In the genomic region with DNA sequence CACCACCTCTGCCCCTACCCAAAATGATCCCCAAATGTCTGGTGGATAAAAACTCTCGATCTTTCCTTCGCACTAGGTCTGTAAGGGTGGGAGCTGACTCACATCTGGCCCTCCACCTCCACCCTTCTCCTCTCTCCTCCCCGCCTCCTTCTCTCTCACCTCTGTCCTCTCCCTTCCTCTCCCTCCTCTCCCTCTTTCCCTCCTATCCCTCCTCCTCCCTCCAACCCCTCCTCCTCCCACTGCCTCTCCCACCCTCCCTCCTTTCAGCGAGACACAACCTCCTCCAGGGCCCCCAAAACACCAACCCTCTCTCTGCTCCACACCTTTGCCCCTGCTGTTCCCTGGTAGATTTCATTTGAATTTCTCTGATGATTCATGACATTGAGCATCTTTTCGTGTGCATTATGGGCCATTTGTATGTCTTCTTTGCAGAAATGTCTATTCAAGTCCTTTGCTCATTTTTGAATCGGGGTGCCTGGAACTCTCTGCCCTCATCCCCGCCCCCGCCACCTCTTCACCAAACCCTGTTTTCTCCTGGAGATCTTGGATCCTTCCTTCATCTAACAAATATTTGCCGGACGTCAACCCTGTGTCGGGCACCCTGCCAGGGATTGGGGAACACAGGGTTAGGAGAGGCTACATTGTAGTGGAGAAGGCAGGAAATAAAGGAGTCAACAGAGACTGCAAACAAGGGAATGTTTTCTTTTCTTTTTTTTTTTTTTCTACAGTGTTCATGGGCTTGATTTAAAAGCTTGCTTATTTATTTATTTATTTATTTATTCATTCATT, we compare ENCODE assay signal across 1 cellular context.
TF ChIP-seq lines count a peak whose summit lies in the region.

No MANE protein-coding gene starts in this region.

TF ChIP-seq in HEK293, 187 proteins besides CTCF, POLR2A, EP300 and RAD21 (continued from another document):
- TF ChIP-seq, protein P1, sequence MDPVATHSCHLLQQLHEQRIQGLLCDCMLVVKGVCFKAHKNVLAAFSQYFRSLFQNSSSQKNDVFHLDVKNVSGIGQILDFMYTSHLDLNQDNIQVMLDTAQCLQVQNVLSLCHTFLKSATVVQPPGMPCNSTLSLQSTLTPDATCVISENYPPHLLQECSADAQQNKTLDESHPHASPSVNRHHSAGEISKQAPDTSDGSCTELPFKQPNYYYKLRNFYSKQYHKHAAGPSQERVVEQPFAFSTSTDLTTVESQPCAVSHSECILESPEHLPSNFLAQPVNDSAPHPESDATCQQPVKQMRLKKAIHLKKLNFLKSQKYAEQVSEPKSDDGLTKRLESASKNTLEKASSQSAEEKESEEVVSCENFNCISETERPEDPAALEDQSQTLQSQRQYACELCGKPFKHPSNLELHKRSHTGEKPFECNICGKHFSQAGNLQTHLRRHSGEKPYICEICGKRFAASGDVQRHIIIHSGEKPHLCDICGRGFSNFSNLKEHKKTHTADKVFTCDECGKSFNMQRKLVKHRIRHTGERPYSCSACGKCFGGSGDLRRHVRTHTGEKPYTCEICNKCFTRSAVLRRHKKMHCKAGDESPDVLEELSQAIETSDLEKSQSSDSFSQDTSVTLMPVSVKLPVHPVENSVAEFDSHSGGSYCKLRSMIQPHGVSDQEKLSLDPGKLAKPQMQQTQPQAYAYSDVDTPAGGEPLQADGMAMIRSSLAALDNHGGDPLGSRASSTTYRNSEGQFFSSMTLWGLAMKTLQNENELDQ (tag by site-specific recombination; IDR thresholded peaks at IDR 0.05; ENCODE audit: low read depth) = no peak
- 0 out of 2 replicates have a peak, but pooled peaks have one; percentile 63 for TF ChIP-seq ZNF366 (tag by site-specific recombination; conservative IDR thresholded peaks at IDR 0.05)
- TF ChIP-seq, protein P2, sequence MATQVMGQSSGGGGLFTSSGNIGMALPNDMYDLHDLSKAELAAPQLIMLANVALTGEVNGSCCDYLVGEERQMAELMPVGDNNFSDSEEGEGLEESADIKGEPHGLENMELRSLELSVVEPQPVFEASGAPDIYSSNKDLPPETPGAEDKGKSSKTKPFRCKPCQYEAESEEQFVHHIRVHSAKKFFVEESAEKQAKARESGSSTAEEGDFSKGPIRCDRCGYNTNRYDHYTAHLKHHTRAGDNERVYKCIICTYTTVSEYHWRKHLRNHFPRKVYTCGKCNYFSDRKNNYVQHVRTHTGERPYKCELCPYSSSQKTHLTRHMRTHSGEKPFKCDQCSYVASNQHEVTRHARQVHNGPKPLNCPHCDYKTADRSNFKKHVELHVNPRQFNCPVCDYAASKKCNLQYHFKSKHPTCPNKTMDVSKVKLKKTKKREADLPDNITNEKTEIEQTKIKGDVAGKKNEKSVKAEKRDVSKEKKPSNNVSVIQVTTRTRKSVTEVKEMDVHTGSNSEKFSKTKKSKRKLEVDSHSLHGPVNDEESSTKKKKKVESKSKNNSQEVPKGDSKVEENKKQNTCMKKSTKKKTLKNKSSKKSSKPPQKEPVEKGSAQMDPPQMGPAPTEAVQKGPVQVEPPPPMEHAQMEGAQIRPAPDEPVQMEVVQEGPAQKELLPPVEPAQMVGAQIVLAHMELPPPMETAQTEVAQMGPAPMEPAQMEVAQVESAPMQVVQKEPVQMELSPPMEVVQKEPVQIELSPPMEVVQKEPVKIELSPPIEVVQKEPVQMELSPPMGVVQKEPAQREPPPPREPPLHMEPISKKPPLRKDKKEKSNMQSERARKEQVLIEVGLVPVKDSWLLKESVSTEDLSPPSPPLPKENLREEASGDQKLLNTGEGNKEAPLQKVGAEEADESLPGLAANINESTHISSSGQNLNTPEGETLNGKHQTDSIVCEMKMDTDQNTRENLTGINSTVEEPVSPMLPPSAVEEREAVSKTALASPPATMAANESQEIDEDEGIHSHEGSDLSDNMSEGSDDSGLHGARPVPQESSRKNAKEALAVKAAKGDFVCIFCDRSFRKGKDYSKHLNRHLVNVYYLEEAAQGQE (tag by site-specific recombination; IDR thresholded peaks at IDR 0.05) = no peak
- peak; percentile 91 for TF ChIP-seq ZFHX2 (tag by site-specific recombination; conservative IDR thresholded peaks at IDR 0.05)
- TF ChIP-seq, protein P3, sequence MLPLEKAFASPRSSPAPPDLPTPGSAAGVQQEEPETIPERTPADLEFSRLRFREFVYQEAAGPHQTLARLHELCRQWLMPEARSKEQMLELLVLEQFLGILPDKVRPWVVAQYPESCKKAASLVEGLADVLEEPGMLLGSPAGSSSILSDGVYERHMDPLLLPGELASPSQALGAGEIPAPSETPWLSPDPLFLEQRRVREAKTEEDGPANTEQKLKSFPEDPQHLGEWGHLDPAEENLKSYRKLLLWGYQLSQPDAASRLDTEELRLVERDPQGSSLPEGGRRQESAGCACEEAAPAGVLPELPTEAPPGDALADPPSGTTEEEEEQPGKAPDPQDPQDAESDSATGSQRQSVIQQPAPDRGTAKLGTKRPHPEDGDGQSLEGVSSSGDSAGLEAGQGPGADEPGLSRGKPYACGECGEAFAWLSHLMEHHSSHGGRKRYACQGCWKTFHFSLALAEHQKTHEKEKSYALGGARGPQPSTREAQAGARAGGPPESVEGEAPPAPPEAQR (tag by site-specific recombination; IDR thresholded peaks at IDR 0.05) = 0 out of 2 replicates have a peak, but pooled peaks have one; percentile 50
- 0 out of 2 replicates have a peak, but pooled peaks have one; percentile 0 for TF ChIP-seq OSR2 (tag by site-specific recombination; IDR thresholded peaks at IDR 0.05)
- peak; percentile 69; the same call in 1 of the 2 replicates for TF ChIP-seq ZNF791 (tag by site-specific recombination; IDR thresholded peaks at IDR 0.05)
- peak; percentile 40; the same call in 1 of the 2 replicates for TF ChIP-seq SP7 (tag by site-specific recombination; IDR thresholded peaks at IDR 0.05)
- TF ChIP-seq SCRT2 (tag by site-specific recombination; IDR thresholded peaks at IDR 0.05) = no peak
- peak; percentile 17 for TF ChIP-seq ZBTB20 (tag by site-specific recombination; IDR thresholded peaks at IDR 0.05)
- TF ChIP-seq ZNF2 (tag by site-specific recombination; IDR thresholded peaks at IDR 0.05) = no peak
- TF ChIP-seq, protein P4, sequence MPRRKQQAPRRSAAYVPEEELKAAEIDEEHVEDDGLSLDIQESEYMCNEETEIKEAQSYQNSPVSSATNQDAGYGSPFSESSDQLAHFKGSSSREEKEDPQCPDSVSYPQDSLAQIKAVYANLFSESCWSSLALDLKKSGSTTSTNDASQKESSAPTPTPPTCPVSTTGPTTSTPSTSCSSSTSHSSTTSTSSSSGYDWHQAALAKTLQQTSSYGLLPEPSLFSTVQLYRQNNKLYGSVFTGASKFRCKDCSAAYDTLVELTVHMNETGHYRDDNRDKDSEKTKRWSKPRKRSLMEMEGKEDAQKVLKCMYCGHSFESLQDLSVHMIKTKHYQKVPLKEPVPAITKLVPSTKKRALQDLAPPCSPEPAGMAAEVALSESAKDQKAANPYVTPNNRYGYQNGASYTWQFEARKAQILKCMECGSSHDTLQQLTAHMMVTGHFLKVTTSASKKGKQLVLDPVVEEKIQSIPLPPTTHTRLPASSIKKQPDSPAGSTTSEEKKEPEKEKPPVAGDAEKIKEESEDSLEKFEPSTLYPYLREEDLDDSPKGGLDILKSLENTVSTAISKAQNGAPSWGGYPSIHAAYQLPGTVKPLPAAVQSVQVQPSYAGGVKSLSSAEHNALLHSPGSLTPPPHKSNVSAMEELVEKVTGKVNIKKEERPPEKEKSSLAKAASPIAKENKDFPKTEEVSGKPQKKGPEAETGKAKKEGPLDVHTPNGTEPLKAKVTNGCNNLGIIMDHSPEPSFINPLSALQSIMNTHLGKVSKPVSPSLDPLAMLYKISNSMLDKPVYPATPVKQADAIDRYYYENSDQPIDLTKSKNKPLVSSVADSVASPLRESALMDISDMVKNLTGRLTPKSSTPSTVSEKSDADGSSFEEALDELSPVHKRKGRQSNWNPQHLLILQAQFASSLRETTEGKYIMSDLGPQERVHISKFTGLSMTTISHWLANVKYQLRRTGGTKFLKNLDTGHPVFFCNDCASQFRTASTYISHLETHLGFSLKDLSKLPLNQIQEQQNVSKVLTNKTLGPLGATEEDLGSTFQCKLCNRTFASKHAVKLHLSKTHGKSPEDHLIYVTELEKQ (tag by site-specific recombination; IDR thresholded peaks at IDR 0.05; ENCODE audit: borderline replicate concordance) = no peak
- TF ChIP-seq HOXD13 (CRISPR knock-in tag; IDR thresholded peaks at IDR 0.05; ENCODE audit: borderline replicate concordance) = no peak
- TF ChIP-seq WT1 (tag by site-specific recombination; IDR thresholded peaks at IDR 0.05) = peak; percentile 75; the same call in 1 of the 2 replicates
- TF ChIP-seq ZNF121 (tag by site-specific recombination; IDR thresholded peaks at IDR 0.05) = no peak
- TF ChIP-seq ZNF521 (tag by site-specific recombination; IDR thresholded peaks at IDR 0.05) = no peak
- peak; percentile 60 for TF ChIP-seq SP3 (tag by site-specific recombination; IDR thresholded peaks at IDR 0.05)
- no peak for TF ChIP-seq ZNF175 (tag by site-specific recombination; IDR thresholded peaks at IDR 0.05)
- TF ChIP-seq, protein P5, sequence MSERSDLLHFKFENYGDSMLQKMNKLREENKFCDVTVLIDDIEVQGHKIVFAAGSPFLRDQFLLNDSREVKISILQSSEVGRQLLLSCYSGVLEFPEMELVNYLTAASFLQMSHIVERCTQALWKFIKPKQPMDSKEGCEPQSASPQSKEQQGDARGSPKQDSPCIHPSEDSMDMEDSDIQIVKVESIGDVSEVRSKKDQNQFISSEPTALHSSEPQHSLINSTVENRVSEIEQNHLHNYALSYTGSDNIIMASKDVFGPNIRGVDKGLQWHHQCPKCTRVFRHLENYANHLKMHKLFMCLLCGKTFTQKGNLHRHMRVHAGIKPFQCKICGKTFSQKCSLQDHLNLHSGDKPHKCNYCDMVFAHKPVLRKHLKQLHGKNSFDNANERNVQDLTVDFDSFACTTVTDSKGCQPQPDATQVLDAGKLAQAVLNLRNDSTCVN (tag by site-specific recombination; optimal IDR thresholded peaks at IDR 0.05) = no peak
- TF ChIP-seq ZNF514 (tag by site-specific recombination; IDR thresholded peaks at IDR 0.05) = no peak
- no peak for TF ChIP-seq ZNF658 (tag by site-specific recombination; IDR thresholded peaks at IDR 0.05)
- TF ChIP-seq KLF16 (tag by site-specific recombination; IDR thresholded peaks at IDR 0.05) = no peak
- TF ChIP-seq ZNF621 (tag by site-specific recombination; IDR thresholded peaks at IDR 0.05) = no peak
- no peak for TF ChIP-seq ZSCAN30 (tag by site-specific recombination; IDR thresholded peaks at IDR 0.05)
- TF ChIP-seq ZNF623 (tag by site-specific recombination; IDR thresholded peaks at IDR 0.05) = no peak
- TF ChIP-seq ZNF768 (tag by site-specific recombination; IDR thresholded peaks at IDR 0.05) = no peak
- TF ChIP-seq ZNF473 (tag by site-specific recombination; IDR thresholded peaks at IDR 0.05) = no peak
- TF ChIP-seq PRDM1 (tag by site-specific recombination; IDR thresholded peaks at IDR 0.05) = peak; percentile 81
- TF ChIP-seq, protein P6, sequence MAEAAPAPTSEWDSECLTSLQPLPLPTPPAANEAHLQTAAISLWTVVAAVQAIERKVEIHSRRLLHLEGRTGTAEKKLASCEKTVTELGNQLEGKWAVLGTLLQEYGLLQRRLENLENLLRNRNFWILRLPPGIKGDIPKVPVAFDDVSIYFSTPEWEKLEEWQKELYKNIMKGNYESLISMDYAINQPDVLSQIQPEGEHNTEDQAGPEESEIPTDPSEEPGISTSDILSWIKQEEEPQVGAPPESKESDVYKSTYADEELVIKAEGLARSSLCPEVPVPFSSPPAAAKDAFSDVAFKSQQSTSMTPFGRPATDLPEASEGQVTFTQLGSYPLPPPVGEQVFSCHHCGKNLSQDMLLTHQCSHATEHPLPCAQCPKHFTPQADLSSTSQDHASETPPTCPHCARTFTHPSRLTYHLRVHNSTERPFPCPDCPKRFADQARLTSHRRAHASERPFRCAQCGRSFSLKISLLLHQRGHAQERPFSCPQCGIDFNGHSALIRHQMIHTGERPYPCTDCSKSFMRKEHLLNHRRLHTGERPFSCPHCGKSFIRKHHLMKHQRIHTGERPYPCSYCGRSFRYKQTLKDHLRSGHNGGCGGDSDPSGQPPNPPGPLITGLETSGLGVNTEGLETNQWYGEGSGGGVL (tag by site-specific recombination; IDR thresholded peaks at IDR 0.05) = peak; percentile 96
- TF ChIP-seq, protein P7, sequence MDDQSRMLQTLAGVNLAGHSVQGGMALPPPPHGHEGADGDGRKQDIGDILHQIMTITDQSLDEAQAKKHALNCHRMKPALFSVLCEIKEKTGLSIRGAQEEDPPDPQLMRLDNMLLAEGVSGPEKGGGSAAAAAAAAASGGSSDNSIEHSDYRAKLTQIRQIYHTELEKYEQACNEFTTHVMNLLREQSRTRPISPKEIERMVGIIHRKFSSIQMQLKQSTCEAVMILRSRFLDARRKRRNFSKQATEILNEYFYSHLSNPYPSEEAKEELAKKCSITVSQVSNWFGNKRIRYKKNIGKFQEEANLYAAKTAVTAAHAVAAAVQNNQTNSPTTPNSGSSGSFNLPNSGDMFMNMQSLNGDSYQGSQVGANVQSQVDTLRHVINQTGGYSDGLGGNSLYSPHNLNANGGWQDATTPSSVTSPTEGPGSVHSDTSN (CRISPR knock-in tag; IDR thresholded peaks at IDR 0.05) = no peak
- no peak for TF ChIP-seq ZNF274 (IDR thresholded peaks at IDR 0.05; ENCODE audit: low read length)
- no peak for TF ChIP-seq ZNF274 (tag by site-specific recombination; IDR thresholded peaks at IDR 0.05; ENCODE audit: borderline replicate concordance)
- TF ChIP-seq EGR2 (tag by site-specific recombination; IDR thresholded peaks at IDR 0.05; ENCODE audit: low read depth) = peak; percentile 94
- peak; percentile 60 for TF ChIP-seq KLF1 (tag by site-specific recombination; IDR thresholded peaks at IDR 0.05)
TF ChIP-seq in HEK293: peak in this region for 14.
